In the genomic region with DNA sequence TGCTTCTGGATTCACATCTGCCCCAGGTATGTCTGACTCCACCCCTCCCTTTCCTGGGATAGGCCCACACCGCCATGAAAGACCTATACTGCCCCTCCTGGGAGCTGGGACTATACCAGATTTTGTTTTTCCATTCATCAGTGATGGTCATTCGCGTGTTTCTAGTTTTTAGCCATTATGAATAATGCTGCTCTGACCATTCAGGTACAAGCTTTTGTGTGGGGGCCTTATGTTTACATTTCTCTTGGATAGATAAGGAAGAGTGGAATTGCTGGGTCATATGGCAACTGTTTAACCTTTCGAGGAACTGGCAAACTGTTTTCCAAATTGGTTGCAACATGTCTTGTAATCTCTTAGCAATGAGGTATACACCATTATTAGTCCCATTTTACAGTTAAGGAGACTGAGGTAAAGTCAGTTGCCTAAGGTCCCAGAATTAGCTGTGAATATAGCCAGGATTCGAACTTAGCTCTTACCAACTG, we compare ENCODE assay signal across 1 cellular context.
TF ChIP-seq lines count a peak whose summit lies in the region.

No MANE protein-coding gene starts in this region.

TF ChIP-seq in endothelial cell of umbilical vein, 7 proteins besides CTCF, POLR2A, EP300 and RAD21 (continued from another document):
- no peak for TF ChIP-seq POLR2AphosphoS5 (IDR thresholded peaks at IDR 0.05; ENCODE audit: insufficient read depth, low read depth, low read length)
- TF ChIP-seq MAX (IDR thresholded peaks at IDR 0.05; ENCODE audit: insufficient read depth, insufficient read length) = no peak
- no peak for TF ChIP-seq JUN (IDR thresholded peaks at IDR 0.05; ENCODE audit: borderline replicate concordance, insufficient read depth, insufficient read length, low read depth)
- no peak for TF ChIP-seq FOS (IDR thresholded peaks at IDR 0.05; ENCODE audit: borderline replicate concordance, insufficient read depth, low read length)
- no peak for TF ChIP-seq GATA2 (IDR thresholded peaks at IDR 0.05; ENCODE audit: insufficient read depth, insufficient read length, low read depth, low read length)
- TF ChIP-seq EZH2 (IDR thresholded peaks at IDR 0.05; ENCODE audit: borderline replicate concordance, low read depth, low read length, severe bottlenecking) = no peak
